ENCODE assay signal across 14 cellular contexts in genomic region chr6:1619106-1619665, GRCh38. TPM values are rescaled to one million over a fixed set of nuclear protein-coding genes. Genes with fewer than 3 reads are reported as not detected.
A peak's percentile ranks its signal among the peaks of the same experiment; 100 is the strongest.
DNase-seq lines count a peak whose midpoint lies in the region; ATAC-seq and TF ChIP-seq lines count a peak whose summit lies in the region.
"Had no signal": no experiment of that assay in that cellular context is flagged by ENCODE, and none has a peak within 500 bp of the region (broad histone marks: within the 10 kb centered on the region; RNA-seq: fewer than 3 reads in every experiment).

No MANE protein-coding gene starts in this region.

- H3K9ac ChIP-seq in ES-I3 (ENCODE audit: low read depth, low read length) (peak overlapping the region; percentile 18; the same call in 1 of the 2 replicates), iPS-18a (ENCODE audit: low read length) (no peak overlapping the region)

- TF ChIP-seq CTCF in ascending aorta (IDR thresholded peaks at IDR 0.05), result no peak
- no peak for TF ChIP-seq CTCF in psoas muscle (IDR thresholded peaks at IDR 0.05)

- H3K27me3 ChIP-seq in ascending aorta (no peaks in the 10 kb centered on the region), iPS-18a (ENCODE audit: control insufficient read depth, insufficient read depth, low read length) (peaks cover 100% of the 10 kb centered on the region), psoas muscle (ENCODE audit: insufficient read depth in 3 of 3, low read length in 2 of 3) (peaks cover 0 to 87% (median 34%) of the 10 kb centered on the region in 3 donors)

- ATAC-seq in psoas muscle, result no peak
- ATAC-seq in HG03354 (IDR thresholded peaks at IDR 0.05; ENCODE audit: poor library complexity, severe bottlenecking, unreplicated experiment), result no peak
- ATAC-seq: gastroesophageal sphincter had no signal

- 0 out of 2 replicates have a peak, but pooled peaks cover 3% of the 10 kb centered on the region for H3K4me1 ChIP-seq in ES-I3 (ENCODE audit: insufficient read depth, low read length)
- H3K4me1 ChIP-seq in ascending aorta, result peaks cover 4 to 22% of the 10 kb centered on the region in 2 donors
- peaks cover 6% of the 10 kb centered on the region for H3K4me1 ChIP-seq in iPS-18a (ENCODE audit: control insufficient read depth, low read depth, low read length)
- H3K4me1 ChIP-seq in psoas muscle, result no peaks in the 10 kb centered on the region

- 57 to 69% (median 62%) methylated on average over 34 to 37 of the region's 37 CpGs for WGBS in psoas muscle, 3 donors

- peak overlapping the region; percentile 91 to 94 for H3K4me3 ChIP-seq in ascending aorta
- peak overlapping the region; percentile 46 for H3K4me3 ChIP-seq in iPS-18a (ENCODE audit: low read length)
- peak overlapping the region; percentile 53 for H3K4me3 ChIP-seq in psoas muscle

- H3K9me3 ChIP-seq in ES-I3 (ENCODE audit: control insufficient read depth, insufficient read depth, low read length), result no peaks in the 10 kb centered on the region; the same call in 1 of the 2 replicates
- H3K9me3 ChIP-seq in ascending aorta, result no peaks in the 10 kb centered on the region
- peaks cover 5% of the 10 kb centered on the region for H3K9me3 ChIP-seq in iPS-18a (ENCODE audit: control insufficient read depth, low read depth, low read length)
- H3K9me3 ChIP-seq in psoas muscle, result no peaks in the 10 kb centered on the region
- H3K9me3 ChIP-seq: gastroesophageal sphincter, neutrophil had no signal

- H3K27ac ChIP-seq in ascending aorta (peak overlapping the region; percentile 96 to 100), iPS-18a (ENCODE audit: low read length) (no peak overlapping the region), psoas muscle (no peak overlapping the region)
- H3K27ac ChIP-seq: neutrophil had no signal

- intact Hi-C loops in ascending aorta (cut with DNase I), result loop anchor here (5.0 kb wide), 1 partner anchor 418 kb away; no protein-coding TSS in a partner anchor
- intact Hi-C loops in psoas muscle (cut with DNase I), result no loop called here

- no peak for DNase-seq in ascending aorta (ENCODE audit: low spot score in 2 of 2)
- peak in 1 of 2 donors; percentile 39 for DNase-seq in psoas muscle
- no peak for DNase-seq in Ammon's horn (ENCODE audit: low spot score)
- no peak for DNase-seq in RKO (ENCODE audit: low spot score)
- DNase-seq in NOMO-1 treated with dmso at 0.1 percent for 144 hours (lab: John Stamatoyannopoulos, UW; ENCODE audit: unreplicated experiment), result no peak
- DNase-seq: cerebellar nuclear complex, NCI-H2081 treated with DMSO at 0.1 percent for 48 hours, NCI-H82 had no signal

- H3K36me3 ChIP-seq in ES-I3 (ENCODE audit: insufficient read depth, low read length) (no peaks in the 10 kb centered on the region), ascending aorta (peaks cover 5 to 17% of the 10 kb centered on the region in 2 donors), iPS-18a (ENCODE audit: control insufficient read depth, low read depth, low read length) (no peaks in the 10 kb centered on the region), psoas muscle (ENCODE audit: insufficient read depth in 1 of 2, low read depth in 1 of 2) (no peaks in the 10 kb centered on the region)
- H3K36me3 ChIP-seq: gastroesophageal sphincter, neutrophil had no signal

RNA-seq across cellular contexts. Expression of gene FOXC1, which starts 9.5 kb away (rescaled TPM):
- total RNA-seq in ascending aorta, result 125 TPM
- 1 to 10 TPM; 1.5 to 2.7 (median 2.0) TPM for total RNA-seq in psoas muscle
- polyA plus RNA-seq in psoas muscle, result 1 to 10 TPM in 2 of 3 donors, under 1 TPM in 1; 0.90 to 1.3 (median 1.1) TPM
- total RNA-seq: CD4-positive, alpha-beta T cell had no signal

Comparison
In these comparisons a context has a peak if more than half of its experiments do, and no peak if none do; other contexts are left out.
1. H3K27ac ChIP-seq: peak in ascending aorta (2 of 2); none in iPS-18a (single experiment) and psoas muscle (single experiment).
2. RNA of gene FOXC1, which starts 9.5 kb away (total RNA-seq): 125 TPM in ascending aorta (single experiment); 1.5 to 2.7 TPM in psoas muscle; every median in the first group is over 10 times any median in the second.
3. Peak in every context shown above with its lines, with median percentiles within 50 percentile points of each other: H3K4me3 ChIP-seq.